ENCODE assay signal across 8 cellular contexts in genomic region chr10:43229208-43230061, GRCh38. TPM values are rescaled to one million over a fixed set of nuclear protein-coding genes. Genes with fewer than 3 reads are reported as not detected.
DNase-seq lines count a peak whose midpoint lies in the region; ATAC-seq and TF ChIP-seq lines count a peak whose summit lies in the region.

No MANE protein-coding gene starts in this region.

- DNase-seq in BE2C (peak; percentile 23), T-helper 22 cell (ENCODE audit: low read depth) (peak; percentile 18), colonic mucosa (no peak), upper lobe of left lung (peak; percentile 30 to 89), NCI-H446 treated with DMSO at 0.1 percent for 48 hours (lab: John Stamatoyannopoulos, UW) (no peak), NCI-H1048 (lab: John Stamatoyannopoulos, UW) (no peak)

- H3K4me3 ChIP-seq in BE2C (ENCODE audit: low read depth, low read length) (no peak overlapping the region), colonic mucosa (peak overlapping the region; percentile 46), mononuclear cell (ENCODE audit: low read length) (peak overlapping the region; percentile 18), upper lobe of left lung (peak overlapping the region; percentile 16 to 63 (median 57))

- 0 to 3% methylated on average over 3 to 38 of the region's 99 CpGs for WGBS in upper lobe of left lung, 2 donors

- TF ChIP-seq CTCF in BE2C (IDR thresholded peaks at IDR 0.05; ENCODE audit: low read depth, low read length) (no peak), colonic mucosa (IDR thresholded peaks at IDR 0.05) (no peak), upper lobe of left lung (IDR thresholded peaks at IDR 0.05) (no peak)

- TF ChIP-seq EP300 in upper lobe of left lung (IDR thresholded peaks at IDR 0.05), result no peak

- H3K27me3 ChIP-seq in BE2C (peaks cover 22% of the 10 kb centered on the region), colonic mucosa (peaks cover 20% of the 10 kb centered on the region), mononuclear cell (ENCODE audit: insufficient read depth, low read length) (peaks cover 16% of the 10 kb centered on the region), upper lobe of left lung (peaks cover 0 to 22% (median 12%) of the 10 kb centered on the region in 4 donors)

- H3K4me1 ChIP-seq in BE2C, result no peaks in the 10 kb centered on the region
- no peaks in the 10 kb centered on the region for H3K4me1 ChIP-seq in colonic mucosa
- H3K4me1 ChIP-seq in mononuclear cell (ENCODE audit: insufficient read depth, low read length), result peaks cover 30% of the 10 kb centered on the region
- peaks cover 10 to 19% (median 11%) of the 10 kb centered on the region in 4 donors for H3K4me1 ChIP-seq in upper lobe of left lung

- no peak overlapping the region for H3K9ac ChIP-seq in colonic mucosa (ENCODE audit: low read depth in 2 of 2, low read length in 2 of 2)

- ATAC-seq in upper lobe of left lung (ENCODE audit: low FRiP score in 2 of 2) (peak; percentile 5 to 13), HG03280 (IDR thresholded peaks at IDR 0.05; ENCODE audit: unreplicated experiment) (no peak)

- H3K36me3 ChIP-seq in BE2C (no peaks in the 10 kb centered on the region), colonic mucosa (no peaks in the 10 kb centered on the region), upper lobe of left lung (no peaks in the 10 kb centered on the region)

- H3K27ac ChIP-seq in colonic mucosa (no peak overlapping the region), upper lobe of left lung (peak overlapping the region in 2 of 4 donors; percentile 26 to 61)

- no peak for TF ChIP-seq POLR2A in upper lobe of left lung (IDR thresholded peaks at IDR 0.05)

- H3K9me3 ChIP-seq in BE2C (no peaks in the 10 kb centered on the region), colonic mucosa (no peaks in the 10 kb centered on the region), mononuclear cell (ENCODE audit: low read depth, low read length) (no peaks in the 10 kb centered on the region), upper lobe of left lung (no peaks in the 10 kb centered on the region)

- intact Hi-C loops in colonic mucosa (cut with DNase I), result no loop called here

RNA-seq across cellular contexts. Expression of gene RASGEF1A, which starts 37.4 kb away (rescaled TPM):
- polyA plus RNA-seq in BE2C (2012; ENCODE audit: insufficient read depth, insufficient read length, low read depth), result 0.25 TPM
- total RNA-seq in colonic mucosa (1 to 10 TPM; 1.0 to 1.9 TPM), mononuclear cell (1.3 TPM), upper lobe of left lung (1 to 10 TPM; 2.3 to 8.4 (median 4.9) TPM)

Comparison
In these comparisons a context has a peak if more than half of its experiments do, and no peak if none do; other contexts are left out.
1. DNase-seq: peak in BE2C (single experiment), T-helper 22 cell (single experiment) and upper lobe of left lung (2 of 2); none in colonic mucosa (single experiment), NCI-H446 treated with DMSO at 0.1 percent for 48 hours (single experiment) and NCI-H1048 (single experiment).